ENCODE assay signal across 9 cellular contexts in the genomic region with DNA sequence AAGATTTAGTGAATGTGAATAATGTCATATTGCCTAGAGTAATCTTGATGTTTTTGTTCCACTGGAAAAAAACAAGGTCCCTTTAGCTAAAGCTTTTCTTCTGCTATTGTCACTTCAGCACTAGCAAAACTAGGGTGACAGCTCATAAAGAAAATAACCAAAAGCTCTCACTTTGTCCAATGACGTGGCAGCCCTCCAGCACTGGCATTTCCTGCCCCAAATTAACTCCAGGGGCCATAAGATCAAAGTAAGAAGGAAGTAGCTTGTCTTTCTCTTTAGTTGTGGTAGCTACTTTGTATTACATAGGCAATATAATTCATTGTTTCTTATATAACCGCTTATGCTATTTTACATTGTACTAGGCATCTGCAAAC. TPM values are rescaled to one million over a fixed set of nuclear protein-coding genes. Genes with fewer than 3 reads are reported as not detected.
A peak's percentile ranks its signal among the peaks of the same experiment; 100 is the strongest.
DNase-seq lines count a peak whose midpoint lies in the region; ATAC-seq and TF ChIP-seq lines count a peak whose summit lies in the region.
"Had no signal": no experiment of that assay in that cellular context is flagged by ENCODE, and none has a peak within 500 bp of the region (broad histone marks: within the 10 kb centered on the region; RNA-seq: fewer than 3 reads in every experiment).

No MANE protein-coding gene starts in this region.

- TF ChIP-seq CTCF in RWPE2 (IDR thresholded peaks at IDR 0.05; ENCODE audit: poor library complexity, severe bottlenecking) = no peak
- TF ChIP-seq CTCF in gastroesophageal sphincter (IDR thresholded peaks at IDR 0.05) = no peak

- no peak overlapping the region for H3K27ac ChIP-seq in RWPE2 (ENCODE audit: poor library complexity, severe bottlenecking)
- H3K27ac ChIP-seq in gastroesophageal sphincter = peak overlapping the region in 1 of 4 donors; percentile 16
- H3K27ac ChIP-seq: 22Rv1 had no signal

- TF ChIP-seq EP300 in gastroesophageal sphincter (IDR thresholded peaks at IDR 0.05) = no peak

- H3K27me3 ChIP-seq in RWPE2 (ENCODE audit: insufficient read depth, poor library complexity, severe bottlenecking) = no peaks in the 10 kb centered on the region
- H3K27me3 ChIP-seq in gastroesophageal sphincter = no peaks in the 10 kb centered on the region

- no peaks in the 10 kb centered on the region for H3K36me3 Mint-ChIP-seq in activated naive CD4-positive, alpha-beta T cell treated with anti-CD3 and anti-CD28 coated beads for 36 hours (ENCODE audit: low read depth)

- CTCF ChIA-PET in activated naive CD4-positive, alpha-beta T cell treated with anti-CD3 and anti-CD28 coated beads for 36 hours (lab: Charles Lee) = interaction anchor here (1.2 to 2.3 kb wide), 3 partner anchors 26 to 43 kb away, joined by 6 to 10 read pairs (median 7); no protein-coding TSS in a partner anchor

- peak; percentile 91 for ATAC-seq in HG03045 (IDR thresholded peaks at IDR 0.05; ENCODE audit: unreplicated experiment)
- peak; percentile 51; the same call in 2 of the 3 replicates for ATAC-seq in RWPE2 (ENCODE audit: low read depth)
- no peak for ATAC-seq in gastroesophageal sphincter

- peaks cover 32% of the 10 kb centered on the region for H3K4me1 Mint-ChIP-seq in activated naive CD4-positive, alpha-beta T cell treated with anti-CD3 and anti-CD28 coated beads for 36 hours (ENCODE audit: low read depth)

- peak overlapping the region; percentile 62 for H3K4me3 Mint-ChIP-seq in activated naive CD4-positive, alpha-beta T cell treated with anti-CD3 and anti-CD28 coated beads for 36 hours

- H3K9me3 ChIP-seq in RWPE2 (ENCODE audit: severe bottlenecking) (no peaks in the 10 kb centered on the region), gastroesophageal sphincter (no peaks in the 10 kb centered on the region)

- peak overlapping the region; percentile 92 for H3K27ac Mint-ChIP-seq in activated naive CD4-positive, alpha-beta T cell treated with anti-CD3 and anti-CD28 coated beads for 36 hours

- no peaks in the 10 kb centered on the region for H3K9me3 Mint-ChIP-seq in activated naive CD4-positive, alpha-beta T cell treated with anti-CD3 and anti-CD28 coated beads for 36 hours

- WGBS in gastroesophageal sphincter (ENCODE audit: low coverage in 1 of 2), 2 donors = 47 to 56% methylated on average over 2 of the region's 2 CpGs

- H3K4me1 ChIP-seq in RWPE2 (ENCODE audit: insufficient read depth, poor library complexity, severe bottlenecking) (peaks cover 8% of the 10 kb centered on the region), gastroesophageal sphincter (peaks cover 0 to 14% (median 3%) of the 10 kb centered on the region in 3 donors)

- H3K36me3 ChIP-seq in RWPE2 (ENCODE audit: low read depth) (no peaks in the 10 kb centered on the region), gastroesophageal sphincter (no peaks in the 10 kb centered on the region)

- H3K4me3 ChIP-seq in RWPE2 (ENCODE audit: severe bottlenecking) = no peak overlapping the region
- no peak overlapping the region for H3K4me3 ChIP-seq in gastroesophageal sphincter

- no peak for TF ChIP-seq POLR2A in gastroesophageal sphincter (IDR thresholded peaks at IDR 0.05)

- H3K27me3 Mint-ChIP-seq in activated naive CD4-positive, alpha-beta T cell treated with anti-CD3 and anti-CD28 coated beads for 36 hours (ENCODE audit: low read depth) = no peaks in the 10 kb centered on the region

- intact Hi-C loops in activated naive CD4-positive, alpha-beta T cell treated with anti-CD3 and anti-CD28 coated beads for 36 hours (cut with micrococcal nuclease) = loop anchor here (1.0 kb wide), 6 partner anchors 25 to 424 kb away; a partner anchor contains a TSS

- peak; percentile 9 for DNase-seq in DMS 273 (lab: John Stamatoyannopoulos, UW; ENCODE audit: unreplicated experiment)
- DNase-seq in DMS 273 treated with DMSO at 0.1 percent for 48 hours (lab: John Stamatoyannopoulos, UW) = no peak
- no peak for DNase-seq in RWPE2 (ENCODE audit: low spot score)
- DNase-seq in activated naive CD4-positive, alpha-beta T cell treated with anti-CD3 and anti-CD28 coated beads for 36 hours = peak; percentile 86
- DNase-seq in islet precursor cell = peak; percentile 69
- peak; percentile 26 for DNase-seq in stimulated activated CD8-positive, alpha-beta memory T cell treated with anti-CD3 and anti-CD28 coated beads, Interleukin-7, amount 100 ng/mL, for 24 hours (ENCODE audit: low read depth)

RNA-seq across cellular contexts. Expression of a gene that starts 47.3 kb away (rescaled TPM):
- 1 to 10 TPM; 5.4 to 5.8 TPM for total RNA-seq in activated naive CD4-positive, alpha-beta T cell treated with anti-CD3 and anti-CD28 coated beads for 36 hours
- 1 to 10 TPM in 1 of 4 donors, under 1 TPM in 2, not detected in 1; 0.23 to 1.6 (median 0.40) TPM for total RNA-seq in gastroesophageal sphincter

Comparison
In these comparisons a context has a peak if more than half of its experiments do, and no peak if none do; other contexts are left out.
1. DNase-seq: peak in DMS 273 (single experiment), activated naive CD4-positive, alpha-beta T cell treated with anti-CD3 and anti-CD28 coated beads for 36 hours (single experiment), islet precursor cell (single experiment) and stimulated activated CD8-positive, alpha-beta memory T cell treated with anti-CD3 and anti-CD28 coated beads, Interleukin-7, amount 100 ng/mL, for 24 hours (single experiment); none in DMS 273 treated with DMSO at 0.1 percent for 48 hours (single experiment) and RWPE2 (single experiment).